Comparison of ENCODE assay signal across 18 cellular contexts in genomic region chrX:9183481-9183880, GRCh38.
A peak's percentile ranks its signal among the peaks of the same experiment; 100 is the strongest.
DNase-seq lines count a peak whose midpoint lies in the region; ATAC-seq, FAIRE-seq and TF ChIP-seq lines count a peak whose summit lies in the region.
"Had no signal": no experiment of that assay in that cellular context is flagged by ENCODE, and none has a peak within 500 bp of the region (broad histone marks: within the 10 kb centered on the region; RNA-seq: fewer than 3 reads in every experiment).

No MANE protein-coding gene starts in this region.

- no peaks in the 10 kb centered on the region for H4K20me1 ChIP-seq in IMR-90 (ENCODE audit: insufficient read depth, low read length)

- in situ Hi-C loops in IMR-90 (cut with MboI; ENCODE audit: low sequenced_read_pairs), result no loop called here

- H3K36me3 ChIP-seq in IMR-90 (ENCODE audit: control insufficient read depth, insufficient read depth, low read length), result no peaks in the 10 kb centered on the region

- no peaks in the 10 kb centered on the region for H3K4me1 Mint-ChIP-seq in natural killer cell
- H3K4me1 Mint-ChIP-seq: CD14-positive monocyte; CD8-positive, alpha-beta memory T cell had no signal

- no peak overlapping the region for H4K8ac ChIP-seq in IMR-90 (ENCODE audit: low read depth in 2 of 2, low read length in 2 of 2)

- FAIRE-seq in A549 (lab: Jason Lieb, UNC), result peak; percentile 80
- FAIRE-seq: A204.1, GM19239 had no signal

- DNase-seq in A549 (ENCODE audit: low read depth in 1 of 2, low spot score in 1 of 2) (peak in 1 of 2 experiments; percentile 13), IMR-90 (no peak), RPMI7951 (ENCODE audit: low read depth) (peak; percentile 77), glomerular visceral epithelial cell (ENCODE audit: extremely low spot score) (peak; percentile 57), natural killer cell (no peak), NCI-H1436 treated with DMSO at 0.1 percent for 48 hours (lab: John Stamatoyannopoulos, UW) (no peak)
- no peak for DNase-seq in activated CD4-positive, alpha-beta T cell treated with anti-CD3 and anti-CD28 coated beads, Interleukin-2, amount 50 U/mL, for 4 hours
- DNase-seq: Caco-2; CD8-positive, alpha-beta memory T cell; DMS53; GF-D8; HCEC 1CT; HFFc6 had no signal

- H3K27ac ChIP-seq in A549 (no peak overlapping the region), IMR-90 (ENCODE audit: insufficient read depth, low read length) (no peak overlapping the region)
- H3K27ac ChIP-seq: HL-60 had no signal

- H3K27ac Mint-ChIP-seq in natural killer cell, result no peak overlapping the region
- H3K27ac Mint-ChIP-seq: CD14-positive monocyte; CD8-positive, alpha-beta memory T cell; HFFc6 had no signal

- no peaks in the 10 kb centered on the region for H3K27me3 ChIP-seq in IMR-90 (ENCODE audit: control insufficient read depth, insufficient read depth, low read length)

- no peak overlapping the region for H3K4me3 ChIP-seq in A549
- no peak overlapping the region for H3K4me3 ChIP-seq in IMR-90 (ENCODE audit: insufficient read depth, low read depth, low read length)

- no peak overlapping the region for H2BK15ac ChIP-seq in IMR-90 (ENCODE audit: low read depth, low read length)

- H4K91ac ChIP-seq in IMR-90 (ENCODE audit: insufficient read depth, low read depth, low read length), result no peak overlapping the region

- no peak overlapping the region for H2AK5ac ChIP-seq in IMR-90 (ENCODE audit: low read depth, low read length)

- no peak overlapping the region for H2AK9ac ChIP-seq in IMR-90 (replicated peaks; ENCODE audit: low read depth, low read length, poor library complexity)

- H3K14ac ChIP-seq in IMR-90 (replicated peaks; ENCODE audit: low read depth, low read length), result 0 out of 2 replicates have a peak overlapping the region, but pooled peaks have one; percentile 29

- H3K9ac ChIP-seq in IMR-90 (ENCODE audit: low read depth, low read length), result no peak overlapping the region

- H3K4ac ChIP-seq in IMR-90 (ENCODE audit: low read depth, low read length), result no peak overlapping the region

- H3K4me2 ChIP-seq in A549 (no peak overlapping the region), IMR-90 (ENCODE audit: low read depth, low read length) (no peak overlapping the region)

- POLR2A ChIA-PET in A549 (lab: Yijun Ruan, JAX), result no interaction called here
- POLR2A ChIA-PET in IMR-90 (lab: Charles Lee; ENCODE audit: unreplicated experiment), result no interaction called here

- H3K18ac ChIP-seq in IMR-90 (ENCODE audit: low read depth, low read length), result peak overlapping the region; percentile 36; the same call in 1 of the 2 replicates

- no peaks in the 10 kb centered on the region for H3K9me1 ChIP-seq in IMR-90 (ENCODE audit: insufficient read depth, low read length)

- no peak overlapping the region for H3K23ac ChIP-seq in IMR-90 (ENCODE audit: low read depth, low read length)

- TF ChIP-seq CTCF in A549 (IDR thresholded peaks at IDR 0.05) (no peak), IMR-90 (conservative IDR thresholded peaks at IDR 0.05; ENCODE audit: low read depth, low read length) (no peak), natural killer cell (IDR thresholded peaks at IDR 0.05) (no peak)

- peaks cover 0 to 44% of the 10 kb centered on the region in 2 donors for H3K27me3 Mint-ChIP-seq in natural killer cell (ENCODE audit: low read depth in 2 of 2)

- TF ChIP-seq EP300 in A549 (IDR thresholded peaks at IDR 0.05), result no peak

- BruUV-seq in IMR-90 (replicated peaks; lab: Mats Ljungman, UMichigan), result no TSS peak

- peaks cover 15% of the 10 kb centered on the region for H3K4me1 ChIP-seq in A549
- H3K4me1 ChIP-seq in IMR-90 (ENCODE audit: control insufficient read depth, insufficient read depth, low read length), result no peaks in the 10 kb centered on the region
- H3K4me1 ChIP-seq: Caco-2 had no signal

- no peaks in the 10 kb centered on the region for H3K9me3 Mint-ChIP-seq in natural killer cell
- H3K9me3 Mint-ChIP-seq: CD8-positive, alpha-beta memory T cell; HFFc6 had no signal

- no peak for ATAC-seq in A549
- ATAC-seq in IMR-90 (ENCODE audit: low read depth), result no peak
- no peak for ATAC-seq in natural killer cell
- no peak for ATAC-seq in HG02798 (IDR thresholded peaks at IDR 0.05; ENCODE audit: poor library complexity, unreplicated experiment)

- TF ChIP-seq POLR2A in A549 (IDR thresholded peaks at IDR 0.05; ENCODE audit: low read length), result no peak
- no peak for TF ChIP-seq POLR2A in IMR-90 (IDR thresholded peaks at IDR 0.05; ENCODE audit: low read depth, low read length)

- no peaks in the 10 kb centered on the region for H3K36me3 Mint-ChIP-seq in natural killer cell
- H3K36me3 Mint-ChIP-seq: CD14-positive monocyte had no signal

- H3K56ac ChIP-seq in IMR-90 (ENCODE audit: extremely low read depth, insufficient read depth, low read length), result no peak overlapping the region

- no peaks in the 10 kb centered on the region for H3K79me1 ChIP-seq in IMR-90 (ENCODE audit: low read depth in 1 of 2, low read length in 2 of 2)

- CTCF ChIA-PET in A549 (lab: Yijun Ruan, JAX), result interaction anchor here (0.9 kb wide), 1 partner anchor 48 kb away, joined by 4 read pairs; no protein-coding TSS in a partner anchor
- CTCF ChIA-PET in IMR-90 (lab: Yijun Ruan, JAX), result no interaction called here

- no peak for TF ChIP-seq RAD21 in A549 (conservative IDR thresholded peaks at IDR 0.05 in 1 of 2, IDR thresholded peaks at IDR 0.05 in 1 of 2)
- TF ChIP-seq RAD21 in IMR-90 (IDR thresholded peaks at IDR 0.05; ENCODE audit: low read length), result no peak

- intact Hi-C loops in IMR-90 (cut with micrococcal nuclease), result no loop called here
- intact Hi-C loops in natural killer cell (cut with micrococcal nuclease), result no loop called here

- H4K5ac ChIP-seq in IMR-90 (ENCODE audit: low read depth, low read length), result no peak overlapping the region

- H2BK120ac ChIP-seq in IMR-90 (ENCODE audit: low read depth, low read length), result no peak overlapping the region

- 23% methylated on average over 2 of the region's 2 CpGs for WGBS in A549 (ENCODE audit: missing lambda C conversion rate)
- 67% methylated on average over 1 of the region's 2 CpGs; no CpG with 5 or more reads in 1 of the 2 experiments for WGBS in IMR-90 (ENCODE audit: extremely low coverage in 2 of 2, insufficient read length in 1 of 2), 2 experiments

- dilution Hi-C loops in IMR-90 (cut with HindIII; ENCODE audit: low sequenced_read_pairs, unreplicated experiment), result no loop called here

- H3K9me3 ChIP-seq in A549 (no peaks in the 10 kb centered on the region), IMR-90 (ENCODE audit: control insufficient read depth, insufficient read depth, low read length) (peaks cover 4% of the 10 kb centered on the region)
- H3K9me3 ChIP-seq: Caco-2 had no signal

- H2BK20ac ChIP-seq in IMR-90 (ENCODE audit: low read depth, low read length), result no peak overlapping the region

- H2AFZ ChIP-seq in IMR-90 (replicated peaks; ENCODE audit: low read length, poor library complexity), result no peak overlapping the region

- H2BK5ac ChIP-seq in IMR-90 (ENCODE audit: low read depth, low read length, poor library complexity, severe bottlenecking), result no peak overlapping the region

- no peak overlapping the region for H3K4me3 Mint-ChIP-seq in natural killer cell
- H3K4me3 Mint-ChIP-seq: CD14-positive monocyte; CD8-positive, alpha-beta memory T cell; HFFc6 had no signal

TF ChIP-seq in A549, 52 proteins besides CTCF, POLR2A, EP300 and RAD21 (continues in another document):
- TF ChIP-seq HOXB13 (CRISPR knock-in tag; IDR thresholded peaks at IDR 0.05; ENCODE audit: low read depth) (no peak), USF2 (IDR thresholded peaks at IDR 0.05) (no peak)

TF ChIP-seq in IMR-90, 13 proteins besides CTCF, POLR2A, EP300 and RAD21:
- no peak for TF ChIP-seq MAFK (IDR thresholded peaks at IDR 0.05; ENCODE audit: low read depth, low read length)
- TF ChIP-seq FOS (IDR thresholded peaks at IDR 0.05; ENCODE audit: low read depth, low read length), result no peak
- no peak for TF ChIP-seq CEBPB (IDR thresholded peaks at IDR 0.05; ENCODE audit: low read depth, low read length)
- TF ChIP-seq SMC3 (IDR thresholded peaks at IDR 0.05; ENCODE audit: low read depth, low read length), result no peak
- TF ChIP-seq CHD1 (IDR thresholded peaks at IDR 0.05; ENCODE audit: low read depth, low read length), result no peak
- no peak for TF ChIP-seq ELK1 (IDR thresholded peaks at IDR 0.05; ENCODE audit: borderline replicate concordance, low read depth, low read length)
- no peak for TF ChIP-seq MXI1 (IDR thresholded peaks at IDR 0.05; ENCODE audit: borderline replicate concordance, low read depth, low read length)
- TF ChIP-seq NFE2L2 (IDR thresholded peaks at IDR 0.05; ENCODE audit: low read depth, low read length), result no peak
- no peak for TF ChIP-seq MAZ (IDR thresholded peaks at IDR 0.05; ENCODE audit: borderline replicate concordance, low read depth, low read length)
- TF ChIP-seq RFX5 (IDR thresholded peaks at IDR 0.05; ENCODE audit: low read depth, low read length), result no peak
- no peak for TF ChIP-seq USF2 (IDR thresholded peaks at IDR 0.05; ENCODE audit: low read depth, low read length)
TF ChIP-seq in IMR-90: peak in this region for 0.

Comparison
In these comparisons a context has a peak if more than half of its experiments do, and no peak if none do; other contexts are left out.
1. DNase-seq: peak in RPMI7951 (single experiment) and glomerular visceral epithelial cell (single experiment); none in IMR-90 (single experiment), natural killer cell (single experiment), activated CD4-positive, alpha-beta T cell treated with anti-CD3 and anti-CD28 coated beads, Interleukin-2, amount 50 U/mL, for 4 hours (0 of 2) and NCI-H1436 treated with DMSO at 0.1 percent for 48 hours (single experiment).